1 cellular context compared by ENCODE assay signal in the genomic region with DNA sequence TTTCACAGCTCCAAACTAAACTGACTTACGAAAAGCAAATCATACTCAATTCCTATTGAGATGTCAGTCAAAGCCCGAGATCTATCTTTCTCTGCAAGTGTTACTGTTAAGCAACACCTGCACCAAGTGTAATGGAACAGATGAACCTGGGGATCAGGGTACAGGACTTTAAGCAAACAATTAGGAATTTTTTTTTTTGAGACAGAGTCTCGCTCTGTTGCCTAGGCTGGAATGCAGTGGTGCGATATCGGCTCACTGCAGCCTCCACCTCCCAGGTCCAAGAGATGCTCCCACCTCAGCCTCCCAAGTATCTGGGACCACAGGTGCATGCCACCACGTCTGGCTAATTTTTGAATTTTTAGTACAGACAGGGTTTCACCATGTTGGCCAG.
TF ChIP-seq lines count a peak whose summit lies in the region.

No MANE protein-coding gene starts in this region.

TF ChIP-seq in HepG2, 621 proteins besides CTCF, POLR2A, EP300 and RAD21 (continued from another document):
- TF ChIP-seq ZNF558 (CRISPR knock-in tag; IDR thresholded peaks at IDR 0.05; ENCODE audit: borderline replicate concordance) (no peak), FOXA3 (CRISPR knock-in tag; IDR thresholded peaks at IDR 0.05) (peak; percentile 52), TBX2 (CRISPR knock-in tag; IDR thresholded peaks at IDR 0.05; ENCODE audit: borderline replicate concordance) (peak; percentile 40; the same call in 1 of the 2 replicates), TBP (CRISPR knock-in tag; IDR thresholded peaks at IDR 0.05) (no peak), SOX5 (CRISPR knock-in tag; IDR thresholded peaks at IDR 0.05; ENCODE audit: borderline replicate concordance) (peak; percentile 18; the same call in 1 of the 2 replicates), MIER2 (CRISPR knock-in tag; IDR thresholded peaks at IDR 0.05) (peak; percentile 46; the same call in 1 of the 2 replicates), HNRNPLL (IDR thresholded peaks at IDR 0.05; ENCODE audit: low read depth, low read length, poor library complexity, severe bottlenecking) (no peak), PHF5A (CRISPR knock-in tag; IDR thresholded peaks at IDR 0.05; ENCODE audit: low read depth, unreplicated experiment) (no peak), NR2F6 (IDR thresholded peaks at IDR 0.05) (peak; percentile 24; the same call in 1 of the 2 replicates), NR2F6 (CRISPR knock-in tag; IDR thresholded peaks at IDR 0.05) (no peak), FOXP1 (IDR thresholded peaks at IDR 0.05) (no peak), FOXP1 (CRISPR knock-in tag; IDR thresholded peaks at IDR 0.05) (peak; percentile 57), TEAD3 (CRISPR knock-in tag; optimal IDR thresholded peaks at IDR 0.05; ENCODE audit: borderline replicate concordance) (peak; percentile 83), ZBTB38 (CRISPR knock-in tag; IDR thresholded peaks at IDR 0.05) (peak; percentile 97), ZNF224 (CRISPR knock-in tag; IDR thresholded peaks at IDR 0.05) (no peak), AGO2 (optimal IDR thresholded peaks at IDR 0.05; ENCODE audit: low read depth, low read length) (no peak), CBX5 (CRISPR knock-in tag; IDR thresholded peaks at IDR 0.05; ENCODE audit: borderline replicate concordance) (no peak), LCORL (IDR thresholded peaks at IDR 0.05) (no peak), LCORL (CRISPR knock-in tag; IDR thresholded peaks at IDR 0.05) (peak; percentile 67; the same call in 1 of the 2 replicates), KDM1A (CRISPR knock-in tag; IDR thresholded peaks at IDR 0.05) (no peak), ZNF292 (CRISPR knock-in tag; IDR thresholded peaks at IDR 0.05; ENCODE audit: borderline replicate concordance, low read depth) (0 out of 2 replicates have a peak, but pooled peaks have one; percentile 42), ZBTB3 (CRISPR knock-in tag; IDR thresholded peaks at IDR 0.05; ENCODE audit: borderline replicate concordance, low read depth) (peak; percentile 69; the same call in 1 of the 2 replicates), ISX (CRISPR knock-in tag; conservative IDR thresholded peaks at IDR 0.05) (no peak), POGZ (CRISPR knock-in tag; IDR thresholded peaks at IDR 0.05) (peak; percentile 58), IRF2 (CRISPR knock-in tag; IDR thresholded peaks at IDR 0.05) (0 out of 2 replicates have a peak, but pooled peaks have one; percentile 34), HHEX (CRISPR knock-in tag; IDR thresholded peaks at IDR 0.05) (peak; percentile 63; the same call in 1 of the 2 replicates), MED13 (CRISPR knock-in tag; IDR thresholded peaks at IDR 0.05) (no peak), SOX6 (IDR thresholded peaks at IDR 0.05) (no peak), SOX6 (CRISPR knock-in tag; IDR thresholded peaks at IDR 0.05) (0 out of 2 replicates have a peak, but pooled peaks have one; percentile 47), HMG20A (CRISPR knock-in tag; IDR thresholded peaks at IDR 0.05; ENCODE audit: borderline replicate concordance) (0 out of 2 replicates have a peak, but pooled peaks have one; percentile 15), MTA1 (CRISPR knock-in tag; IDR thresholded peaks at IDR 0.05; ENCODE audit: borderline replicate concordance) (peak; percentile 40; the same call in 1 of the 2 replicates), ZNF496 (CRISPR knock-in tag; IDR thresholded peaks at IDR 0.05; ENCODE audit: insufficient replicate concordance) (no peak), NCOR1 (IDR thresholded peaks at IDR 0.05; ENCODE audit: borderline replicate concordance, low read length) (peak; percentile 85; the same call in 1 of the 2 replicates), RCOR2 (CRISPR knock-in tag; IDR thresholded peaks at IDR 0.05) (0 out of 2 replicates have a peak, but pooled peaks have one; percentile 45), CREB1 (IDR thresholded peaks at IDR 0.05) (no peak), CREB1 (CRISPR knock-in tag; IDR thresholded peaks at IDR 0.05) (peak; percentile 29; the same call in 1 of the 2 replicates), SRSF9 (IDR thresholded peaks at IDR 0.05; ENCODE audit: borderline replicate concordance, insufficient read depth, low read depth, low read length, poor library complexity, severe bottlenecking) (no peak), GATAD2A (CRISPR knock-in tag; IDR thresholded peaks at IDR 0.05) (peak; percentile 68), TARDBP (CRISPR knock-in tag; IDR thresholded peaks at IDR 0.05) (peak; percentile 48; the same call in 1 of the 2 replicates), SP2 (CRISPR knock-in tag; IDR thresholded peaks at IDR 0.05) (no peak), ZNF460 (CRISPR knock-in tag; IDR thresholded peaks at IDR 0.05; ENCODE audit: borderline replicate concordance) (peak; percentile 85), NR1H2 (CRISPR knock-in tag; IDR thresholded peaks at IDR 0.05; ENCODE audit: borderline replicate concordance, low read depth) (no peak), CEBPG (CRISPR knock-in tag; IDR thresholded peaks at IDR 0.05) (peak; percentile 91), ZNF713 (CRISPR knock-in tag; IDR thresholded peaks at IDR 0.05) (no peak), MXI1 (IDR thresholded peaks at IDR 0.05; ENCODE audit: borderline replicate concordance, low read depth, low read length) (no peak)
- TF ChIP-seq, protein P1, sequence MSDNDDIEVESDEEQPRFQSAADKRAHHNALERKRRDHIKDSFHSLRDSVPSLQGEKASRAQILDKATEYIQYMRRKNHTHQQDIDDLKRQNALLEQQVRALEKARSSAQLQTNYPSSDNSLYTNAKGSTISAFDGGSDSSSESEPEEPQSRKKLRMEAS (IDR thresholded peaks at IDR 0.05): 0 out of 2 replicates have a peak, but pooled peaks have one; percentile 22
- TF ChIP-seq, protein P2, sequence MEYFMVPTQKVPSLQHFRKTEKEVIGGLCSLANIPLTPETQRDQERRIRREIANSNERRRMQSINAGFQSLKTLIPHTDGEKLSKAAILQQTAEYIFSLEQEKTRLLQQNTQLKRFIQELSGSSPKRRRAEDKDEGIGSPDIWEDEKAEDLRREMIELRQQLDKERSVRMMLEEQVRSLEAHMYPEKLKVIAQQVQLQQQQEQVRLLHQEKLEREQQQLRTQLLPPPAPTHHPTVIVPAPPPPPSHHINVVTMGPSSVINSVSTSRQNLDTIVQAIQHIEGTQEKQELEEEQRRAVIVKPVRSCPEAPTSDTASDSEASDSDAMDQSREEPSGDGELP (IDR thresholded peaks at IDR 0.05; ENCODE audit: borderline replicate concordance, low read depth): 0 out of 2 replicates have a peak, but pooled peaks have one; percentile 21
- TF ChIP-seq, protein P3, sequence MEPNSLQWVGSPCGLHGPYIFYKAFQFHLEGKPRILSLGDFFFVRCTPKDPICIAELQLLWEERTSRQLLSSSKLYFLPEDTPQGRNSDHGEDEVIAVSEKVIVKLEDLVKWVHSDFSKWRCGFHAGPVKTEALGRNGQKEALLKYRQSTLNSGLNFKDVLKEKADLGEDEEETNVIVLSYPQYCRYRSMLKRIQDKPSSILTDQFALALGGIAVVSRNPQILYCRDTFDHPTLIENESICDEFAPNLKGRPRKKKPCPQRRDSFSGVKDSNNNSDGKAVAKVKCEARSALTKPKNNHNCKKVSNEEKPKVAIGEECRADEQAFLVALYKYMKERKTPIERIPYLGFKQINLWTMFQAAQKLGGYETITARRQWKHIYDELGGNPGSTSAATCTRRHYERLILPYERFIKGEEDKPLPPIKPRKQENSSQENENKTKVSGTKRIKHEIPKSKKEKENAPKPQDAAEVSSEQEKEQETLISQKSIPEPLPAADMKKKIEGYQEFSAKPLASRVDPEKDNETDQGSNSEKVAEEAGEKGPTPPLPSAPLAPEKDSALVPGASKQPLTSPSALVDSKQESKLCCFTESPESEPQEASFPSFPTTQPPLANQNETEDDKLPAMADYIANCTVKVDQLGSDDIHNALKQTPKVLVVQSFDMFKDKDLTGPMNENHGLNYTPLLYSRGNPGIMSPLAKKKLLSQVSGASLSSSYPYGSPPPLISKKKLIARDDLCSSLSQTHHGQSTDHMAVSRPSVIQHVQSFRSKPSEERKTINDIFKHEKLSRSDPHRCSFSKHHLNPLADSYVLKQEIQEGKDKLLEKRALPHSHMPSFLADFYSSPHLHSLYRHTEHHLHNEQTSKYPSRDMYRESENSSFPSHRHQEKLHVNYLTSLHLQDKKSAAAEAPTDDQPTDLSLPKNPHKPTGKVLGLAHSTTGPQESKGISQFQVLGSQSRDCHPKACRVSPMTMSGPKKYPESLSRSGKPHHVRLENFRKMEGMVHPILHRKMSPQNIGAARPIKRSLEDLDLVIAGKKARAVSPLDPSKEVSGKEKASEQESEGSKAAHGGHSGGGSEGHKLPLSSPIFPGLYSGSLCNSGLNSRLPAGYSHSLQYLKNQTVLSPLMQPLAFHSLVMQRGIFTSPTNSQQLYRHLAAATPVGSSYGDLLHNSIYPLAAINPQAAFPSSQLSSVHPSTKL (CRISPR knock-in tag; IDR thresholded peaks at IDR 0.05): peak; percentile 53
- TF ChIP-seq, protein P4, sequence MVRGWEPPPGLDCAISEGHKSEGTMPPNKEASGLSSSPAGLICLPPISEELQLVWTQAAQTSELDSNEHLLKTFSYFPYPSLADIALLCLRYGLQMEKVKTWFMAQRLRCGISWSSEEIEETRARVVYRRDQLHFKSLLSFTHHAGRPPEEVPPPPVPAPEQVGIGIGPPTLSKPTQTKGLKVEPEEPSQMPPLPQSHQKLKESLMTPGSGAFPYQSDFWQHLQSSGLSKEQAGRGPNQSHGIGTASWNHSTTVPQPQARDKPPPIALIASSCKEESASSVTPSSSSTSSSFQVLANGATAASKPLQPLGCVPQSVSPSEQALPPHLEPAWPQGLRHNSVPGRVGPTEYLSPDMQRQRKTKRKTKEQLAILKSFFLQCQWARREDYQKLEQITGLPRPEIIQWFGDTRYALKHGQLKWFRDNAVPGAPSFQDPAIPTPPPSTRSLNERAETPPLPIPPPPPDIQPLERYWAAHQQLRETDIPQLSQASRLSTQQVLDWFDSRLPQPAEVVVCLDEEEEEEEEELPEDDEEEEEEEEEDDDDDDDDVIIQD (CRISPR knock-in tag; IDR thresholded peaks at IDR 0.05; ENCODE audit: low read depth): peak; percentile 63; the same call in 1 of the 2 replicates
- TF ChIP-seq, protein P5, sequence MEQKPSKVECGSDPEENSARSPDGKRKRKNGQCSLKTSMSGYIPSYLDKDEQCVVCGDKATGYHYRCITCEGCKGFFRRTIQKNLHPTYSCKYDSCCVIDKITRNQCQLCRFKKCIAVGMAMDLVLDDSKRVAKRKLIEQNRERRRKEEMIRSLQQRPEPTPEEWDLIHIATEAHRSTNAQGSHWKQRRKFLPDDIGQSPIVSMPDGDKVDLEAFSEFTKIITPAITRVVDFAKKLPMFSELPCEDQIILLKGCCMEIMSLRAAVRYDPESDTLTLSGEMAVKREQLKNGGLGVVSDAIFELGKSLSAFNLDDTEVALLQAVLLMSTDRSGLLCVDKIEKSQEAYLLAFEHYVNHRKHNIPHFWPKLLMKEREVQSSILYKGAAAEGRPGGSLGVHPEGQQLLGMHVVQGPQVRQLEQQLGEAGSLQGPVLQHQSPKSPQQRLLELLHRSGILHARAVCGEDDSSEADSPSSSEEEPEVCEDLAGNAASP (CRISPR knock-in tag; IDR thresholded peaks at IDR 0.05; ENCODE audit: borderline replicate concordance): 0 out of 2 replicates have a peak, but pooled peaks have one; percentile 15
- TF ChIP-seq, protein P6, sequence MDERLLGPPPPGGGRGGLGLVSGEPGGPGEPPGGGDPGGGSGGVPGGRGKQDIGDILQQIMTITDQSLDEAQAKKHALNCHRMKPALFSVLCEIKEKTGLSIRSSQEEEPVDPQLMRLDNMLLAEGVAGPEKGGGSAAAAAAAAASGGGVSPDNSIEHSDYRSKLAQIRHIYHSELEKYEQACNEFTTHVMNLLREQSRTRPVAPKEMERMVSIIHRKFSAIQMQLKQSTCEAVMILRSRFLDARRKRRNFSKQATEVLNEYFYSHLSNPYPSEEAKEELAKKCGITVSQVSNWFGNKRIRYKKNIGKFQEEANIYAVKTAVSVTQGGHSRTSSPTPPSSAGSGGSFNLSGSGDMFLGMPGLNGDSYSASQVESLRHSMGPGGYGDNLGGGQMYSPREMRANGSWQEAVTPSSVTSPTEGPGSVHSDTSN (CRISPR knock-in tag; IDR thresholded peaks at IDR 0.05): peak; percentile 72
- TF ChIP-seq, protein P7, sequence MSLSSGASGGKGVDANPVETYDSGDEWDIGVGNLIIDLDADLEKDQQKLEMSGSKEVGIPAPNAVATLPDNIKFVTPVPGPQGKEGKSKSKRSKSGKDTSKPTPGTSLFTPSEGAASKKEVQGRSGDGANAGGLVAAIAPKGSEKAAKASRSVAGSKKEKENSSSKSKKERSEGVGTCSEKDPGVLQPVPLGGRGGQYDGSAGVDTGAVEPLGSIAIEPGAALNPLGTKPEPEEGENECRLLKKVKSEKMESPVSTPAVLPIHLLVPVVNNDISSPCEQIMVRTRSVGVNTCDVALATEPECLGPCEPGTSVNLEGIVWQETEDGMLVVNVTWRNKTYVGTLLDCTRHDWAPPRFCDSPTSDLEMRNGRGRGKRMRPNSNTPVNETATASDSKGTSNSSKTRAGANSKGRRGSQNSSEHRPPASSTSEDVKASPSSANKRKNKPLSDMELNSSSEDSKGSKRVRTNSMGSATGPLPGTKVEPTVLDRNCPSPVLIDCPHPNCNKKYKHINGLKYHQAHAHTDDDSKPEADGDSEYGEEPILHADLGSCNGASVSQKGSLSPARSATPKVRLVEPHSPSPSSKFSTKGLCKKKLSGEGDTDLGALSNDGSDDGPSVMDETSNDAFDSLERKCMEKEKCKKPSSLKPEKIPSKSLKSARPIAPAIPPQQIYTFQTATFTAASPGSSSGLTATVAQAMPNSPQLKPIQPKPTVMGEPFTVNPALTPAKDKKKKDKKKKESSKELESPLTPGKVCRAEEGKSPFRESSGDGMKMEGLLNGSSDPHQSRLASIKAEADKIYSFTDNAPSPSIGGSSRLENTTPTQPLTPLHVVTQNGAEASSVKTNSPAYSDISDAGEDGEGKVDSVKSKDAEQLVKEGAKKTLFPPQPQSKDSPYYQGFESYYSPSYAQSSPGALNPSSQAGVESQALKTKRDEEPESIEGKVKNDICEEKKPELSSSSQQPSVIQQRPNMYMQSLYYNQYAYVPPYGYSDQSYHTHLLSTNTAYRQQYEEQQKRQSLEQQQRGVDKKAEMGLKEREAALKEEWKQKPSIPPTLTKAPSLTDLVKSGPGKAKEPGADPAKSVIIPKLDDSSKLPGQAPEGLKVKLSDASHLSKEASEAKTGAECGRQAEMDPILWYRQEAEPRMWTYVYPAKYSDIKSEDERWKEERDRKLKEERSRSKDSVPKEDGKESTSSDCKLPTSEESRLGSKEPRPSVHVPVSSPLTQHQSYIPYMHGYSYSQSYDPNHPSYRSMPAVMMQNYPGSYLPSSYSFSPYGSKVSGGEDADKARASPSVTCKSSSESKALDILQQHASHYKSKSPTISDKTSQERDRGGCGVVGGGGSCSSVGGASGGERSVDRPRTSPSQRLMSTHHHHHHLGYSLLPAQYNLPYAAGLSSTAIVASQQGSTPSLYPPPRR (CRISPR knock-in tag; IDR thresholded peaks at IDR 0.05; ENCODE audit: borderline replicate concordance): 0 out of 2 replicates have a peak, but pooled peaks have one; percentile 3
